8 cellular contexts compared by ENCODE assay signal in the genomic region with DNA sequence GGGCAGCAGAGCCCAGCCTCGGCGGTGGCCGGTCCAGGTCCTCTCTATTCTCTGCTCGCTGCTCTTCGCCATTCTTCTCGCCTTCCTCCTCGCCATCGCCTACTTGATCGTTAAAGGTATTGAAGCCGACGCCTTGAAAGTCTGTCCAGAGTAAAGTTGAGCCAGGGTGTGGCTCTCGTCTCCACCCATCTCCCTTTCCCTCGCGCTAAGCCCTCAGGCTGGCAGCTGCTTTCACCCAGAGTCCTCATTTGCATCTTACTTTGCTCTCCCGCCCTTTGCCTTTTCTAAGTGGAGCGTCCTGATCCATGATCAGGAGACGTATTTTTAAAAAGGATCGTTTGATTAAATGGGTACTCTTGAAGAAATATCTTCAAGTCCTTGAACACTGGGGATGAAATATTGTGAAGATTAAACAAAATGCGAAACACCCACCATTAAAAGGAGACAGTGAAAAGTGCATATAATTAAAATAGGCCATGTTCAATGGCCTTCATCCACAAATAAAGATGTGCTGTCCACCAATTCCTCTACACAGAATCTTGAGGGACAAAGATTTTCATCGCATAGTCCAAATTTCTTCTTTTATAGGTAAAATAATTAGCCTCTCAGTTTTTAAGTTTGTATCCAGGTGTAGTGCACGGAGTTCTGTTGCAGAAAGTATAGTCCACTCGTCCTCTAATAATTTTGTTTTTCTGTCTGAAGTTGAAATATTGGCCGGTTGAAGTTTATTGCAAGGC. TPM values are rescaled to one million over a fixed set of nuclear protein-coding genes. Genes with fewer than 3 reads are reported as not detected.
DNase-seq lines count a peak whose midpoint lies in the region; ATAC-seq and TF ChIP-seq lines count a peak whose summit lies in the region.

No MANE protein-coding gene starts in this region.

- peak overlapping the region; percentile 88 for H2AFZ ChIP-seq in SK-N-SH (ENCODE audit: low read depth)

- H3K79me2 ChIP-seq in SK-N-SH (ENCODE audit: insufficient read depth) = peaks cover 84% of the 10 kb centered on the region

- H3K36me3 ChIP-seq in SK-N-SH (replicated peaks in 1 of 2; ENCODE audit: control insufficient read depth in 1 of 2, insufficient read depth in 2 of 2, low read length in 1 of 2) (peaks cover 24 to 34% of the 10 kb centered on the region in 2 experiments), endodermal cell (ENCODE audit: control insufficient read depth, insufficient read depth, low read length) (peaks cover 49% of the 10 kb centered on the region)

- no peak for TF ChIP-seq CTCF in AG09309 (IDR thresholded peaks at IDR 0.05; ENCODE audit: control insufficient read depth, insufficient read depth, low read depth, low read length, missing control alignments)
- TF ChIP-seq CTCF in GM13977 (IDR thresholded peaks at IDR 0.05; ENCODE audit: extremely low read depth, insufficient read depth, missing control alignments) = no peak
- no peak for TF ChIP-seq CTCF in SK-N-SH (IDR thresholded peaks at IDR 0.05)
- TF ChIP-seq CTCF in endodermal cell (conservative IDR thresholded peaks at IDR 0.05) = no peak

- in situ Hi-C loops in GM13977 (cut with MboI; ENCODE audit: low pct_unique_long_range_greater_than_20kb, low sequenced_read_pairs, unreplicated experiment) = no loop called here

- TF ChIP-seq RAD21 in SK-N-SH (IDR thresholded peaks at IDR 0.05; ENCODE audit: low read length) = no peak

- no peaks in the 10 kb centered on the region for H3K9me3 ChIP-seq in SK-N-SH
- H3K9me3 ChIP-seq in endodermal cell (ENCODE audit: control insufficient read depth, low read length) = no peaks in the 10 kb centered on the region

- H3K9ac ChIP-seq in SK-N-SH = peak overlapping the region; percentile 96
- peak overlapping the region; percentile 93 for H3K9ac ChIP-seq in endodermal cell (ENCODE audit: extremely low read depth, low read length, poor library complexity, severe bottlenecking)

- DNase-seq in AG09309 (ENCODE audit: low read depth) = no peak
- peak; percentile 28 for DNase-seq in GM13977 (ENCODE audit: low spot score)
- peak; percentile 62 for DNase-seq in NCI-H1092 treated with DMSO at 0.1 percent for 48 hours (lab: John Stamatoyannopoulos, UW)
- peak; percentile 20 for DNase-seq in SK-N-SH
- peak; percentile 82 for DNase-seq in endodermal cell
- DNase-seq in myocyte (ENCODE audit: low read depth) = peak; percentile 74
- no peak for DNase-seq in T1000 (lab: John Stamatoyannopoulos, UW)

- peak overlapping the region; percentile 97 for H3K27ac Mint-ChIP-seq in endodermal cell

- WGBS in SK-N-SH (ENCODE audit: low lambda C conversion rate) = 5% methylated on average over 23 of the region's 23 CpGs
- WGBS in endodermal cell (ENCODE audit: insufficient coverage in 1 of 2, insufficient read length in 1 of 2), 2 experiments = 0 to 1% methylated on average over 14 to 23 of the region's 23 CpGs

- H3K27me3 Mint-ChIP-seq in endodermal cell (ENCODE audit: insufficient read depth) = no peaks in the 10 kb centered on the region

- H3K9me2 ChIP-seq in SK-N-SH = no peaks in the 10 kb centered on the region

- H3K4me1 Mint-ChIP-seq in endodermal cell = peaks cover 38% of the 10 kb centered on the region

- H3K4me2 ChIP-seq in SK-N-SH = peak overlapping the region; percentile 84

- peaks cover 24% of the 10 kb centered on the region for H4K20me1 ChIP-seq in SK-N-SH (ENCODE audit: insufficient read depth)

- H3K4me1 ChIP-seq in SK-N-SH (ENCODE audit: control insufficient read depth in 1 of 2, insufficient read depth in 2 of 2, low read depth in 1 of 2, low read length in 1 of 2) = peaks cover 8 to 11% of the 10 kb centered on the region in 2 experiments; a peak in 3 of 4 replicates
- no peaks in the 10 kb centered on the region for H3K4me1 ChIP-seq in endodermal cell (ENCODE audit: control insufficient read depth, insufficient read depth, low read length)

- ATAC-seq in HG02840 (IDR thresholded peaks at IDR 0.05; ENCODE audit: low FRiP score, unreplicated experiment) = peak; percentile 11

- H3F3A ChIP-seq in SK-N-SH (replicated peaks; ENCODE audit: insufficient read depth) = peaks cover 4% of the 10 kb centered on the region

- CTCF ChIA-PET in SK-N-SH (lab: Yijun Ruan, JAX) = interaction anchor here (2.5 kb wide), 1 partner anchor 23 kb away, joined by 9 read pairs; no protein-coding TSS in a partner anchor

- H3K4me3 Mint-ChIP-seq in endodermal cell = peak overlapping the region; percentile 99

- H3K27me3 ChIP-seq in SK-N-SH (ENCODE audit: insufficient read depth) (no peaks in the 10 kb centered on the region), endodermal cell (ENCODE audit: control insufficient read depth, insufficient read depth, low read length, poor library complexity, severe bottlenecking) (no peaks in the 10 kb centered on the region)

- TF ChIP-seq EP300 in SK-N-SH (IDR thresholded peaks at IDR 0.05; ENCODE audit: borderline replicate concordance in 1 of 2, low read depth in 1 of 2, low read length in 1 of 2) = no peak

- H3K9me3 Mint-ChIP-seq in endodermal cell = no peaks in the 10 kb centered on the region

- peak overlapping the region; percentile 97 for H3K4me3 ChIP-seq in AG09309 (ENCODE audit: control insufficient read depth, low read depth, low read length)
- H3K4me3 ChIP-seq in SK-N-SH (ENCODE audit: low read depth in 2 of 2, low read length in 1 of 2) = peak overlapping the region; percentile 97
- H3K4me3 ChIP-seq in endodermal cell (ENCODE audit: low read length) = peak overlapping the region; percentile 97

- peaks cover 30% of the 10 kb centered on the region for H3K36me3 Mint-ChIP-seq in endodermal cell (ENCODE audit: low read depth)

- H3K27ac ChIP-seq in SK-N-SH (ENCODE audit: low read depth in 2 of 2, low read length in 1 of 2) (peak overlapping the region; percentile 95 to 98), endodermal cell (ENCODE audit: low read depth, low read length) (peak overlapping the region; percentile 96)

- POLR2A ChIA-PET in SK-N-SH (lab: Yijun Ruan, JAX) = no interaction called here

TF ChIP-seq in SK-N-SH, 30 proteins besides CTCF, POLR2A, EP300 and RAD21:
- TF ChIP-seq, protein P1, sequence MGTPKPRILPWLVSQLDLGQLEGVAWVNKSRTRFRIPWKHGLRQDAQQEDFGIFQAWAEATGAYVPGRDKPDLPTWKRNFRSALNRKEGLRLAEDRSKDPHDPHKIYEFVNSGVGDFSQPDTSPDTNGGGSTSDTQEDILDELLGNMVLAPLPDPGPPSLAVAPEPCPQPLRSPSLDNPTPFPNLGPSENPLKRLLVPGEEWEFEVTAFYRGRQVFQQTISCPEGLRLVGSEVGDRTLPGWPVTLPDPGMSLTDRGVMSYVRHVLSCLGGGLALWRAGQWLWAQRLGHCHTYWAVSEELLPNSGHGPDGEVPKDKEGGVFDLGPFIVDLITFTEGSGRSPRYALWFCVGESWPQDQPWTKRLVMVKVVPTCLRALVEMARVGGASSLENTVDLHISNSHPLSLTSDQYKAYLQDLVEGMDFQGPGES (IDR thresholded peaks at IDR 0.05; ENCODE audit: low read depth, low read length) = no peak
- TF ChIP-seq CHD2 (IDR thresholded peaks at IDR 0.05; ENCODE audit: low read length, partially characterized antibody) = no peak
- no peak for TF ChIP-seq USF1 (IDR thresholded peaks at IDR 0.05; ENCODE audit: borderline replicate concordance, low read depth)
- TF ChIP-seq MXI1 (IDR thresholded peaks at IDR 0.05; ENCODE audit: low read depth, low read length) = no peak; the same call in 1 of the 2 replicates

RNA-seq across cellular contexts. Expression of gene ARL6IP6, which starts 0.7 kb away (rescaled TPM):
- polyA plus RNA-seq in SK-N-SH (2012; rRNA removed) = 25.8 and 31.6 TPM in 2 replicates
- polyA plus RNA-seq in SK-N-SH (2012; cell fraction: cytosol; rRNA removed) = 33.2 and 39.0 TPM in 2 replicates
- 18.3 and 27.6 TPM in 2 replicates for polyA plus RNA-seq in SK-N-SH (2012; cell fraction: nucleus; rRNA removed)
- 10 to 100 TPM; 45.7 to 55.2 TPM for total RNA-seq in endodermal cell
- polyA plus RNA-seq in endodermal cell (2013, experiment 1 of 2) = 87.7 TPM
- 84.6 TPM for polyA plus RNA-seq in endodermal cell (2013, experiment 2 of 2)
- 19.7 and 23.6 TPM in 2 replicates for total RNA-seq in myocyte
- 13.3 TPM for polyA plus RNA-seq in myocyte (2012)

RNA-seq across cellular contexts. Expression of gene PRPF40A, which starts 1.8 kb away (rescaled TPM):
- polyA plus RNA-seq in SK-N-SH (2012; rRNA removed) = 49.5 and 55.8 TPM in 2 replicates
- 46.8 and 53.2 TPM in 2 replicates for polyA plus RNA-seq in SK-N-SH (2012; cell fraction: cytosol; rRNA removed)
- polyA plus RNA-seq in SK-N-SH (2012; cell fraction: nucleus; rRNA removed) = 109 and 128 TPM in 2 replicates
- total RNA-seq in endodermal cell (100 to 1,000 TPM; 190 to 222 TPM), myocyte (104 and 111 TPM in 2 replicates)
- 157 TPM for polyA plus RNA-seq in endodermal cell (2013, experiment 1 of 2)
- 163 TPM for polyA plus RNA-seq in endodermal cell (2013, experiment 2 of 2)
- 19.8 TPM for polyA plus RNA-seq in myocyte (2012)

Comparison
In these comparisons a context has a peak if more than half of its experiments do, and no peak if none do; other contexts are left out.
1. DNase-seq: peak in GM13977 (single experiment), NCI-H1092 treated with DMSO at 0.1 percent for 48 hours (single experiment), SK-N-SH (single experiment), endodermal cell (single experiment) and myocyte (single experiment); none in AG09309 (single experiment) and T1000 (single experiment).
2. Peak in every context shown above with its lines, with median percentiles within 50 percentile points of each other: H3K4me3 ChIP-seq.